Comparison of ENCODE assay signal across 8 cellular contexts in genomic region chr16:56451753-56452689, GRCh38. TPM values are rescaled to one million over a fixed set of nuclear protein-coding genes. Genes with fewer than 3 reads are reported as not detected.
DNase-seq lines count a peak whose midpoint lies in the region; ATAC-seq and TF ChIP-seq lines count a peak whose summit lies in the region.

No MANE protein-coding gene starts in this region.

- H3K4me1 ChIP-seq in iPS-15b (ENCODE audit: control insufficient read depth, insufficient read depth, low read length) (peaks cover 14% of the 10 kb centered on the region), skeletal muscle satellite cell (ENCODE audit: control insufficient read depth, insufficient read depth, low read length) (peaks cover 31% of the 10 kb centered on the region)

- H3K9me3 ChIP-seq in iPS-15b (ENCODE audit: control insufficient read depth, insufficient read depth, low read length) (no peaks in the 10 kb centered on the region), skeletal muscle satellite cell (replicated peaks; ENCODE audit: low read length) (no peaks in the 10 kb centered on the region)

- DNase-seq in COLO668 (lab: John Stamatoyannopoulos, UW; ENCODE audit: unreplicated experiment), result peak; percentile 37
- DNase-seq in NCI-H526 treated with DMSO at 0.1 percent for 48 hours (lab: John Stamatoyannopoulos, UW), result peak; percentile 5
- no peak for DNase-seq in astrocyte of the cerebellum (ENCODE audit: low read depth)
- DNase-seq in stimulated activated naive CD4-positive, alpha-beta T cell (lab: John Stamatoyannopoulos, UW), result no peak

- H3K36me3 ChIP-seq in iPS-15b (ENCODE audit: control insufficient read depth, insufficient read depth, low read length) (peaks cover 10% of the 10 kb centered on the region), skeletal muscle satellite cell (ENCODE audit: insufficient read depth, low read length) (peaks cover 27% of the 10 kb centered on the region)

- peak overlapping the region; percentile 86 for H3K9ac ChIP-seq in iPS-15b (ENCODE audit: low read depth, low read length)
- peak overlapping the region; percentile 93 for H3K9ac ChIP-seq in skeletal muscle satellite cell (ENCODE audit: low read depth, low read length)

- peak overlapping the region; percentile 76 for H3K4me2 ChIP-seq in skeletal muscle satellite cell (ENCODE audit: low read length)

- H3K4me3 ChIP-seq in astrocyte of the cerebellum (ENCODE audit: low read depth, low read length) (peak overlapping the region; percentile 80), iPS-15b (ENCODE audit: low read depth, low read length) (peak overlapping the region; percentile 96), skeletal muscle satellite cell (ENCODE audit: low read length) (peak overlapping the region; percentile 96)

- in situ Hi-C loops in astrocyte of the cerebellum (cut with HindIII; ENCODE audit: low sequenced_read_pairs), result no loop called here

- ATAC-seq in GM18907 (IDR thresholded peaks at IDR 0.05; ENCODE audit: unreplicated experiment) (peak; percentile 48), HG03064 (IDR thresholded peaks at IDR 0.05; ENCODE audit: low read depth, unreplicated experiment) (peak; percentile 40)

- no peaks in the 10 kb centered on the region for H3K27me3 ChIP-seq in iPS-15b (ENCODE audit: control insufficient read depth, insufficient read depth, low read length)
- H3K27me3 ChIP-seq in skeletal muscle satellite cell (ENCODE audit: control insufficient read depth, insufficient read depth, low read length), result no peaks in the 10 kb centered on the region

- TF ChIP-seq CTCF in astrocyte of the cerebellum (IDR thresholded peaks at IDR 0.05; ENCODE audit: low read depth, low read length, missing control alignments), result no peak

RNA-seq across cellular contexts. Expression of gene OGFOD1, which starts 0.7 kb away (rescaled TPM):
- total RNA-seq in skeletal muscle satellite cell (2012; rRNA removed), result 76.6 and 77.8 TPM in 2 replicates

RNA-seq across cellular contexts. Expression of gene NUDT21, which starts 0.9 kb away (rescaled TPM):
- 60.7 and 79.1 TPM in 2 replicates for total RNA-seq in skeletal muscle satellite cell (2012; rRNA removed)

RNA-seq across cellular contexts. Expression of gene AMFR, which starts 26.7 kb away (rescaled TPM):
- total RNA-seq in skeletal muscle satellite cell (2012; rRNA removed), result 140 and 160 TPM in 2 replicates

Comparison
In these comparisons a context has a peak if more than half of its experiments do, and no peak if none do; other contexts are left out.
1. DNase-seq: peak in COLO668 (single experiment) and NCI-H526 treated with DMSO at 0.1 percent for 48 hours (single experiment); none in astrocyte of the cerebellum (single experiment) and stimulated activated naive CD4-positive, alpha-beta T cell (0 of 6).
2. Peak in every context shown above with its lines, with median percentiles within 50 percentile points of each other: H3K4me3 ChIP-seq.